9 cellular contexts compared by ENCODE assay signal in the genomic region with DNA sequence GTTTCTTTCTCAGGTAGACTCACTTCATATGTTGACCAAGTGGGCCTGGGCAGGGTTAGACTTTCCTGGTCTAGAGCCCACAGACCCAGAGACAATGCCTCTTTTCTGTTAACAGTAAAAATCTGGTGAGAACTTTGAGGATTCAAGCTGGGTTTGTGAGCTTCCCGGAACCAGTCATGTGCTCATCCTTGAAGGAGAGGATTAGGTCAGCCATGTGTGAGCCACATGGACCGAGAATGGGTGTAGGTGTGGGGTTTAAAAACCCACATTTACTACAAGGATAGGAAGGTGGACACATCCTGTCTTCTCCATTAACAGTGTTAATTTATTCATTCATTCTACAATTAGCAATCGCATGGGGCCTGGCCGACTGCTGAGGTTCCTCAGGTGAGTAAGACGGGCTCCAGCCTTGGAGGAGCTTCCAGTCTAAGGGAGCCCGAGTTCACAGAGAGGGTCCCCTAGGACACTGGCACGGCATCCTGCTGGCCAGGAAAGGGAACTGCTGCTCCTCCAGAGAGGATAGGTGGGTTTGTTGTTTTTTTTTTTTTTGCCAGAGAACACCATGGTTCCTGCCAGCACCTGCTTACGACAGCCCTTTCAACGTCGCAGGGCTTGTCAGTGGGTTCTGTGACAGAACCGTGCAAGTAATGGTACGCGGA.
DNase-seq lines count a peak whose midpoint lies in the region; ATAC-seq and TF ChIP-seq lines count a peak whose summit lies in the region.
"Had no signal": no experiment of that assay in that cellular context is flagged by ENCODE, and none has a peak within 500 bp of the region (broad histone marks: within the 10 kb centered on the region; RNA-seq: fewer than 3 reads in every experiment).

No MANE protein-coding gene starts in this region.

- TF ChIP-seq CTCF in mammary epithelial cell (conservative IDR thresholded peaks at IDR 0.05 in 1 of 2, IDR thresholded peaks at IDR 0.05 in 1 of 2; ENCODE audit: extremely low read depth in 1 of 2, insufficient read depth in 1 of 2, low read depth in 1 of 2, low read length in 2 of 2) (no peak), left lung (IDR thresholded peaks at IDR 0.05) (no peak), type B pancreatic cell (conservative IDR thresholded peaks at IDR 0.05) (peak; percentile 70)

- H3K36me3 ChIP-seq in mammary epithelial cell (ENCODE audit: insufficient read depth, low read length) (no peaks in the 10 kb centered on the region), left lung (peaks cover 0 to 9% of the 10 kb centered on the region in 2 donors)

- H3K27ac Mint-ChIP-seq in activated naive CD4-positive, alpha-beta T cell treated with anti-CD3 and anti-CD28 coated beads, Interleukin-2, amount 10 ng/mL, durations not matched to agents 7 days and 5 days: no peak overlapping the region
- H3K27ac Mint-ChIP-seq in activated naive CD4-positive, alpha-beta T cell treated with anti-CD3 and anti-CD28 coated beads, Interleukin-2, amount 50 U/mL, for 72 hours: no peak overlapping the region
- H3K27ac Mint-ChIP-seq in type B pancreatic cell: no peak overlapping the region

- no TSS peak for BruUV-seq in mammary epithelial cell (replicated peaks; lab: Mats Ljungman, UMichigan)

- H3K4me1 Mint-ChIP-seq in activated naive CD4-positive, alpha-beta T cell treated with anti-CD3 and anti-CD28 coated beads, Interleukin-2, amount 10 ng/mL, durations not matched to agents 7 days and 5 days: peaks cover 15% of the 10 kb centered on the region
- peaks cover 7% of the 10 kb centered on the region for H3K4me1 Mint-ChIP-seq in type B pancreatic cell (ENCODE audit: unreplicated experiment)

- no peaks in the 10 kb centered on the region for H3K79me2 ChIP-seq in mammary epithelial cell (ENCODE audit: insufficient read depth, low read length)

- no peak for DNase-seq in activated naive CD4-positive, alpha-beta T cell treated with anti-CD3 and anti-CD28 coated beads, Interleukin-2, amount 10 ng/mL, durations not matched to agents 7 days and 5 days
- DNase-seq in activated naive CD4-positive, alpha-beta T cell treated with anti-CD3 and anti-CD28 coated beads, Interleukin-2, amount 50 U/mL, for 72 hours (ENCODE audit: low spot score in 2 of 2): no peak
- no peak for DNase-seq in mammary epithelial cell
- no peak for DNase-seq in left lung
- DNase-seq in type B pancreatic cell (ENCODE audit: extremely low spot score, unreplicated experiment): no peak
- no peak for DNase-seq in NCI-H510A (lab: John Stamatoyannopoulos, UW)
- DNase-seq in NCI-H187 (lab: John Stamatoyannopoulos, UW): no peak

- dilution Hi-C loops in mammary epithelial cell (cut with HindIII; ENCODE audit: low sequenced_read_pairs): no loop called here

- intact Hi-C loops in mammary epithelial cell (cut with micrococcal nuclease) (loop anchor here (10.0 kb wide), 1 partner anchor 1491 kb away; no protein-coding TSS in a partner anchor), left lung (cut with DNase I) (no loop called here)

- no peaks in the 10 kb centered on the region for H3K36me3 Mint-ChIP-seq in activated naive CD4-positive, alpha-beta T cell treated with anti-CD3 and anti-CD28 coated beads, Interleukin-2, amount 10 ng/mL, durations not matched to agents 7 days and 5 days
- no peaks in the 10 kb centered on the region for H3K36me3 Mint-ChIP-seq in activated naive CD4-positive, alpha-beta T cell treated with anti-CD3 and anti-CD28 coated beads, Interleukin-2, amount 50 U/mL, for 72 hours
- H3K36me3 Mint-ChIP-seq in type B pancreatic cell: no peaks in the 10 kb centered on the region

- H2AFZ ChIP-seq in mammary epithelial cell (ENCODE audit: low read depth, low read length): peak overlapping the region; percentile 88

- in situ Hi-C loops in mammary epithelial cell (cut with MboI; ENCODE audit: low sequenced_read_pairs in 2 of 2): no loop called here

- H3K4me3 ChIP-seq in mammary epithelial cell (replicated peaks in 1 of 3; ENCODE audit: insufficient read depth in 1 of 3, low read depth in 2 of 3, low read length in 3 of 3): no peak overlapping the region
- peak overlapping the region; percentile 0 to 51 for H3K4me3 ChIP-seq in left lung

- H3K27me3 ChIP-seq in mammary epithelial cell (ENCODE audit: insufficient read depth, low read length) (no peaks in the 10 kb centered on the region), left lung (peaks cover 0 to 23% of the 10 kb centered on the region in 2 donors)

- H3K4me1 ChIP-seq in mammary epithelial cell (ENCODE audit: insufficient read depth, low read length): peaks cover 9% of the 10 kb centered on the region
- peaks cover 0 to 15% of the 10 kb centered on the region in 2 donors for H3K4me1 ChIP-seq in left lung

- no peaks in the 10 kb centered on the region for H4K20me1 ChIP-seq in mammary epithelial cell (ENCODE audit: insufficient read depth, low read length)

- no peak for ATAC-seq in activated naive CD4-positive, alpha-beta T cell treated with anti-CD3 and anti-CD28 coated beads, Interleukin-2, amount 50 U/mL, for 72 hours
- ATAC-seq in left lung (no peak), GM18909 (IDR thresholded peaks at IDR 0.05; ENCODE audit: poor library complexity, unreplicated experiment) (no peak)

- no peak overlapping the region for H3K4me2 ChIP-seq in mammary epithelial cell (ENCODE audit: insufficient read depth, low read depth, low read length)

- WGBS in mammary epithelial cell (ENCODE audit: low coverage, missing lambda C conversion rate): 93% methylated on average over 8 of the region's 13 CpGs

- CTCF ChIA-PET in activated naive CD4-positive, alpha-beta T cell treated with anti-CD3 and anti-CD28 coated beads, Interleukin-2, amount 10 ng/mL, durations not matched to agents 7 days and 5 days (lab: Charles Lee): interaction anchor here (0.8 to 2.4 kb wide), 2 partner anchors 11 kb away, joined by 3 to 18 read pairs; no protein-coding TSS in a partner anchor
- CTCF ChIA-PET in mammary epithelial cell (lab: Charles Lee; ENCODE audit: low non-redundant PET): no interaction called here

- H3K9me3 Mint-ChIP-seq in activated naive CD4-positive, alpha-beta T cell treated with anti-CD3 and anti-CD28 coated beads, Interleukin-2, amount 10 ng/mL, durations not matched to agents 7 days and 5 days: no peaks in the 10 kb centered on the region
- H3K9me3 Mint-ChIP-seq in activated naive CD4-positive, alpha-beta T cell treated with anti-CD3 and anti-CD28 coated beads, Interleukin-2, amount 50 U/mL, for 72 hours: no peaks in the 10 kb centered on the region
- H3K9me3 Mint-ChIP-seq in type B pancreatic cell: no peaks in the 10 kb centered on the region

- H3K4me3 Mint-ChIP-seq in activated naive CD4-positive, alpha-beta T cell treated with anti-CD3 and anti-CD28 coated beads, Interleukin-2, amount 10 ng/mL, durations not matched to agents 7 days and 5 days: peak overlapping the region; percentile 83
- peak overlapping the region; percentile 96 for H3K4me3 Mint-ChIP-seq in type B pancreatic cell

- H3K9ac ChIP-seq in mammary epithelial cell (ENCODE audit: insufficient read depth, low read length): no peak overlapping the region

- H3K27ac ChIP-seq in mammary epithelial cell (ENCODE audit: insufficient read depth, low read depth, low read length) (no peak overlapping the region), left lung (no peak overlapping the region)
- H3K27ac ChIP-seq: HL-60 had no signal

- H3K9me3 ChIP-seq in mammary epithelial cell (replicated peaks; ENCODE audit: insufficient read depth, low read length) (no peaks in the 10 kb centered on the region), left lung (no peaks in the 10 kb centered on the region)

- peaks cover 39% of the 10 kb centered on the region for H3K27me3 Mint-ChIP-seq in activated naive CD4-positive, alpha-beta T cell treated with anti-CD3 and anti-CD28 coated beads, Interleukin-2, amount 10 ng/mL, durations not matched to agents 7 days and 5 days
- H3K27me3 Mint-ChIP-seq in type B pancreatic cell: peaks cover 8% of the 10 kb centered on the region

Comparison
In these comparisons a context has a peak if more than half of its experiments do, and no peak if none do; other contexts are left out.
1. H3K4me3 ChIP-seq: peak in left lung (2 of 2); none in mammary epithelial cell (0 of 3).